21 cellular contexts compared by ENCODE assay signal in the genomic region with DNA sequence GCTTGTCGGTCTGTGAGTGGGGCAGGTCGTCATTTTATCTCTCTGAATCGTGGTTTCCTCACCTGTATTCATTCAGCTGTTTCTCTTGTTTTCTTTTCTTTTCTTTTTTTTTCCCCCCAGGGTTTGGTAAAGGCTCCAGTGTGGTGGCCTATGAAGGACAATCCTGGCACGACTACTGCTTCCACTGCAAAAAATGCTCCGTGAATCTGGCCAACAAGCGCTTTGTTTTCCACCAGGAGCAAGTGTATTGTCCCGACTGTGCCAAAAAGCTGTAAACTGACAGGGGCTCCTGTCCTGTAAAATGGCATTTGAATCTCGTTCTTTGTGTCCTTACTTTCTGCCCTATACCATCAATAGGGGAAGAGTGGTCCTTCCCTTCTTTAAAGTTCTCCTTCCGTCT. TPM values are rescaled to one million over a fixed set of nuclear protein-coding genes. Genes with fewer than 3 reads are reported as not detected.
DNase-seq lines count a peak whose midpoint lies in the region; ATAC-seq, FAIRE-seq and TF ChIP-seq lines count a peak whose summit lies in the region.
"Had no signal": no experiment of that assay in that cellular context is flagged by ENCODE, and none has a peak within 500 bp of the region (broad histone marks: within the 10 kb centered on the region; RNA-seq: fewer than 3 reads in every experiment).

No MANE protein-coding gene starts in this region.

- TF ChIP-seq EP300 in stomach (IDR thresholded peaks at IDR 0.05) = no peak

- no peaks in the 10 kb centered on the region for H4K20me1 ChIP-seq in hepatocyte (ENCODE audit: insufficient read depth, poor library complexity, severe bottlenecking)

- no peak overlapping the region for H3K4me3 ChIP-seq in HL-60 (replicated peaks; ENCODE audit: insufficient read depth, low read length)
- no peak overlapping the region for H3K4me3 ChIP-seq in stomach
- H3K4me3 ChIP-seq in hepatocyte = no peak overlapping the region
- H3K4me3 ChIP-seq: SJCRH30 had no signal

- H3K27me3 Mint-ChIP-seq in activated B cell treated with CpG ODN at 0.5 μM for 24 hours = no peaks in the 10 kb centered on the region
- H3K27me3 Mint-ChIP-seq in memory B cell = no peaks in the 10 kb centered on the region
- H3K27me3 Mint-ChIP-seq: naive thymus-derived CD8-positive, alpha-beta T cell; type B pancreatic cell had no signal

- no peak overlapping the region for H3K4me3 Mint-ChIP-seq in activated B cell treated with CpG ODN at 0.5 μM for 24 hours
- peak overlapping the region; percentile 79 for H3K4me3 Mint-ChIP-seq in memory B cell
- H3K4me3 Mint-ChIP-seq: naive thymus-derived CD8-positive, alpha-beta T cell; type B pancreatic cell had no signal

- DNase-seq in HL-60 (ENCODE audit: low read depth in 1 of 2, low spot score in 1 of 2) = no peak
- no peak for DNase-seq in activated B cell treated with CpG ODN at 0.5 μM for 24 hours
- no peak for DNase-seq in memory B cell (ENCODE audit: low spot score in 2 of 2)
- no peak for DNase-seq in stomach
- DNase-seq in UCSD-AML1 (lab: John Stamatoyannopoulos, UW; ENCODE audit: unreplicated experiment) = no peak
- no peak for DNase-seq in GM19239 (ENCODE audit: insufficient read length, low spot score)
- DNase-seq in hepatocyte (ENCODE audit: low spot score) = no peak
- DNase-seq in D721Med (ENCODE audit: insufficient read length, low spot score) = no peak
- DNase-seq: activated CD4-positive, alpha-beta T cell treated with anti-CD3 and anti-CD28 coated beads for 1 hour; activated CD8-positive, alpha-beta memory T cell treated with anti-CD3 and anti-CD28 coated beads for 24 hours; DMS153; NCI-H187; NCI-H2171 treated with DMSO at 0.1 percent for 48 hours; NCI-H524 treated with DMSO at 0.1 percent for 48 hours; NK-92 treated with Interleukin-12 subunit alpha and Interleukin-12 subunit beta, amount 100 ng/mL, for 24 hours; occipital lobe had no signal

- H3K36me3 Mint-ChIP-seq in activated B cell treated with CpG ODN at 0.5 μM for 24 hours (ENCODE audit: low read depth) (no peaks in the 10 kb centered on the region), memory B cell (no peaks in the 10 kb centered on the region)

- H3K36me3 ChIP-seq in stomach (peaks cover 0 to 32% (median 18%) of the 10 kb centered on the region in 4 donors), hepatocyte (replicated peaks; ENCODE audit: insufficient read depth, low read depth) (no peaks in the 10 kb centered on the region)
- H3K36me3 ChIP-seq: SJCRH30 had no signal

- H3K27ac Mint-ChIP-seq in activated B cell treated with CpG ODN at 0.5 μM for 24 hours (peak overlapping the region; percentile 52), memory B cell (peak overlapping the region; percentile 70)
- H3K27ac Mint-ChIP-seq: type B pancreatic cell had no signal

- H3K4me1 ChIP-seq in stomach (peaks cover 0 to 26% (median 15%) of the 10 kb centered on the region in 4 donors), hepatocyte (ENCODE audit: insufficient read depth) (no peaks in the 10 kb centered on the region)

- H3K27ac ChIP-seq in HL-60 (replicated peaks) = peak overlapping the region; percentile 65; the same call in 1 of the 2 replicates
- H3K27ac ChIP-seq in stomach = peak overlapping the region in 4 of 5 donors; percentile 66 to 84 (median 74)
- H3K27ac ChIP-seq in hepatocyte = no peak overlapping the region
- H3K27ac ChIP-seq: SJCRH30 had no signal

- H2AFZ ChIP-seq in hepatocyte = no peak overlapping the region

- H3K9me2 ChIP-seq in hepatocyte (replicated peaks; ENCODE audit: insufficient read depth) = no peaks in the 10 kb centered on the region

- TF ChIP-seq POLR2A in stomach (IDR thresholded peaks at IDR 0.05) = no peak

- H3K4me1 Mint-ChIP-seq in activated B cell treated with CpG ODN at 0.5 μM for 24 hours (peaks cover 41% of the 10 kb centered on the region), memory B cell (peaks cover 22% of the 10 kb centered on the region)

- no peaks in the 10 kb centered on the region for H3K79me2 ChIP-seq in hepatocyte

- POLR2A ChIA-PET in activated B cell treated with CpG ODN at 0.5 μM for 24 hours (lab: Charles Lee) = interaction anchor here (0.6 kb wide), 1 partner anchor 27 kb away, joined by 3 read pairs; no protein-coding TSS in a partner anchor

- no peaks in the 10 kb centered on the region for H3K9me3 ChIP-seq in stomach
- H3K9me3 ChIP-seq in hepatocyte (ENCODE audit: low read depth) = no peaks in the 10 kb centered on the region
- H3K9me3 ChIP-seq: SJCRH30 had no signal

- intact Hi-C loops in activated B cell treated with CpG ODN at 0.5 μM for 24 hours (cut with micrococcal nuclease) (loop anchor here (1.0 to 5.0 kb wide), 2 partner anchors 43 to 181 kb away; partner anchors contain the start of gene MAP7D3), stomach (cut with DNase I; ENCODE audit: low total_unique reads) (no loop called here)

- FAIRE-seq in GM19239 (lab: Jason Lieb, UNC) (no peak), D721Med (lab: Jason Lieb, UNC) (no peak)

- TF ChIP-seq CTCF in HL-60 (IDR thresholded peaks at IDR 0.05; ENCODE audit: insufficient read depth, low read length) (no peak), activated B cell treated with CpG ODN at 0.5 μM for 24 hours (IDR thresholded peaks at IDR 0.05) (no peak), stomach (IDR thresholded peaks at IDR 0.05) (no peak), hepatocyte (IDR thresholded peaks at IDR 0.05; ENCODE audit: poor library complexity) (no peak), D721Med (IDR thresholded peaks at IDR 0.05; ENCODE audit: insufficient read depth, missing control alignments) (no peak)

- H3K9me3 Mint-ChIP-seq in activated B cell treated with CpG ODN at 0.5 μM for 24 hours (no peaks in the 10 kb centered on the region), memory B cell (no peaks in the 10 kb centered on the region)
- H3K9me3 Mint-ChIP-seq: CD8-positive, alpha-beta memory T cell; naive thymus-derived CD8-positive, alpha-beta T cell; type B pancreatic cell had no signal

- WGBS in stomach, 5 donors = 47 to 62% (median 60%) methylated on average over 8 to 9 of the region's 9 CpGs
- WGBS in hepatocyte (ENCODE audit: low lambda C conversion rate, missing lambda C conversion rate) = 79% methylated on average over 9 of the region's 9 CpGs

- H3K27me3 ChIP-seq in HL-60 (ENCODE audit: insufficient read depth, poor library complexity, severe bottlenecking) = no peaks in the 10 kb centered on the region
- H3K27me3 ChIP-seq in stomach = no peaks in the 10 kb centered on the region
- no peaks in the 10 kb centered on the region for H3K27me3 ChIP-seq in hepatocyte
- H3K27me3 ChIP-seq: SJCRH30 had no signal

- no peak overlapping the region for H3K4me2 ChIP-seq in hepatocyte

- no peak for ATAC-seq in activated B cell treated with CpG ODN at 0.5 μM for 24 hours (ENCODE audit: low read depth)
- ATAC-seq in memory B cell (ENCODE audit: low read depth) = no peak
- ATAC-seq: stimulated activated naive CD8-positive, alpha-beta T cell treated with anti-CD3 and anti-CD28 coated beads, Interleukin-15, Interleukin-2, amounts not matched to agents 100 U/mL and 50 U/mL, for 24 hours had no signal

- CTCF ChIA-PET in activated B cell treated with CpG ODN at 0.5 μM for 24 hours (lab: Charles Lee) = interaction anchor here (1.0 to 2.9 kb wide), 2 partner anchors 181 to 485 kb away, joined by 3 to 21 read pairs; no protein-coding TSS in a partner anchor

RNA-seq across cellular contexts. Expression of gene MAP7D3, which starts 41.4 kb away (rescaled TPM):
- total RNA-seq in activated B cell treated with CpG ODN at 0.5 μM for 24 hours (11.2 and 12.2 TPM in 2 replicates), stomach (10 to 100 TPM in 2 of 5 donors, 1 to 10 TPM in 3; 2.2 to 14.1 (median 9.9) TPM), hepatocyte (3.9 and 6.9 TPM in 2 replicates)
- polyA plus RNA-seq in stomach (1 to 10 TPM; 2.4 to 3.7 (median 3.1) TPM), hepatocyte (6.1 and 6.8 TPM in 2 replicates)
